In the genomic region with DNA sequence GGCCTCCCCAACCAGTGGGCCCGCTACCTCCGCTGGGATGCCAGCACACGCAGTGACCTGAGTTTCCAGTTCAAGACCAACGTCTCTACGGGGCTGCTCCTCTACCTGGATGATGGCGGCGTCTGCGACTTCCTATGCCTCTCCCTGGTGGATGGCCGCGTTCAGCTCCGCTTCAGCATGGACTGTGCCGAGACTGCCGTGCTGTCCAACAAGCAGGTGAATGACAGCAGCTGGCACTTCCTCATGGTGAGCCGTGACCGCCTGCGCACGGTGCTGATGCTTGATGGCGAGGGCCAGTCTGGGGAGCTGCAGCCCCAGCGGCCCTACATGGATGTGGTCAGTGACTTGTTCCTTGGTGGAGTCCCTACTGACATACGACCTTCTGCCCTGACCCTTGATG, we compare ENCODE assay signal across 29 cellular contexts.
"Had no signal": no experiment of that assay in that cellular context is flagged by ENCODE, and none has a peak within 500 bp of the region (broad histone marks: within the 10 kb centered on the region; RNA-seq: fewer than 3 reads in every experiment).

No MANE protein-coding gene starts in this region.

- H3K36me3 Mint-ChIP-seq: stimulated activated effector memory CD8-positive, alpha-beta T cell treated with anti-CD3 and anti-CD28 coated beads, Interleukin-12 subunit alpha, Interleukin-12 subunit beta, amount 100 ng/mL, for 72 hours; stimulated activated memory B cell treated with anti-CD40 and anti-IgM and Interleukin-4, amounts not matched to agents 10 μg/mL and 1 μg/mL and 100 μg/mL, for 72 hours; stimulated activated naive B cell treated with anti-CD40 and anti-IgM and Interleukin-4, amounts not matched to agents 10 μg/mL and 1 μg/mL and 100 μg/mL, for 72 hours; type B pancreatic cell had no signal

- H3K27me3 ChIP-seq: stomach, suprapubic skin, testis, thyroid gland, tibial artery, tibial nerve, transverse colon, upper lobe of left lung, upper lobe of right lung, uterus, vagina had no signal

- H3K4me1 ChIP-seq: suprapubic skin, testis, thyroid gland, tibial artery, tibial nerve, upper lobe of right lung, uterus, vagina had no signal

- H3K27ac ChIP-seq: stomach, suprapubic skin, testis, thoracic aorta, thyroid gland, tibial artery, tibial nerve, transverse colon, upper lobe of left lung, upper lobe of right lung, uterus, vagina had no signal

- H3K27me3 Mint-ChIP-seq: stimulated activated memory B cell treated with anti-CD40 and anti-IgM and Interleukin-4, amounts not matched to agents 10 μg/mL and 1 μg/mL and 100 μg/mL, for 72 hours; stimulated activated naive CD8-positive, alpha-beta T cell treated with anti-CD3 and anti-CD28 coated beads, Interleukin-15, amount 100 ng/mL, for 72 hours had no signal

- H3K4me3 ChIP-seq: stomach, suprapubic skin, testis, thoracic aorta, thyroid gland, tibial artery, tibial nerve, transverse colon, upper lobe of left lung, upper lobe of right lung, uterus, vagina had no signal

- H3K36me3 ChIP-seq: stomach, suprapubic skin, thoracic aorta, thyroid gland, tibial artery, tibial nerve, transverse colon, upper lobe of left lung, upper lobe of right lung, uterus, vagina had no signal

- FAIRE-seq: urothelium cell line had no signal

- H3K4me3 Mint-ChIP-seq: stimulated activated effector memory CD8-positive, alpha-beta T cell treated with anti-CD3 and anti-CD28 coated beads, Interleukin-12 subunit alpha, Interleukin-12 subunit beta, amount 100 ng/mL, for 72 hours; stimulated activated memory B cell treated with anti-CD40 and anti-IgM and Interleukin-4, amounts not matched to agents 10 μg/mL and 1 μg/mL and 100 μg/mL, for 72 hours; stimulated activated naive B cell treated with anti-CD40 and anti-IgM and Interleukin-4, amounts not matched to agents 10 μg/mL and 1 μg/mL and 100 μg/mL, for 72 hours; stimulated activated naive CD8-positive, alpha-beta T cell treated with anti-CD3 and anti-CD28 coated beads, Interleukin-15, amount 100 ng/mL, for 72 hours; stimulated activated naive CD8-positive, alpha-beta T cell treated with anti-CD3 and anti-CD28 coated beads, Interleukin-15, Interleukin-2, amounts not matched to agents 100 ng/mL and 50 ng/mL, for 24 hours; type B pancreatic cell had no signal

- H3K9me3 Mint-ChIP-seq: stimulated activated effector memory CD8-positive, alpha-beta T cell treated with anti-CD3 and anti-CD28 coated beads, Interleukin-12 subunit alpha, Interleukin-12 subunit beta, amount 100 ng/mL, for 72 hours; stimulated activated memory B cell treated with anti-CD40 and anti-IgM and Interleukin-4, amounts not matched to agents 10 μg/mL and 1 μg/mL and 100 μg/mL, for 72 hours; stimulated activated naive B cell treated with anti-CD40 and anti-IgM and Interleukin-4, amounts not matched to agents 10 μg/mL and 1 μg/mL and 100 μg/mL, for 72 hours; stimulated activated naive CD8-positive, alpha-beta T cell treated with anti-CD3 and anti-CD28 coated beads, Interleukin-15, amount 100 ng/mL, for 72 hours; stimulated activated naive CD8-positive, alpha-beta T cell treated with anti-CD3 and anti-CD28 coated beads, Interleukin-15, Interleukin-2, amounts not matched to agents 100 ng/mL and 50 ng/mL, for 24 hours; type B pancreatic cell had no signal

- DNase-seq: stimulated activated CD4-positive, alpha-beta T cell treated with anti-CD3 and anti-CD28 coated beads, Interleukin-2, amount 100 ng/mL, for 48 hours; stimulated activated CD4-positive, alpha-beta T cell treated with anti-CD3 and anti-CD28 coated beads, Interleukin-4, amount 100 ng/mL, for 1 hour; stimulated activated CD4-positive, alpha-beta T cell treated with anti-CD3 and anti-CD28 coated beads, Interleukin-4, amount 100 ng/mL, for 24 hours; stimulated activated CD4-positive, alpha-beta T cell treated with anti-CD3 and anti-CD28 coated beads, Interleukin-4, amount 100 ng/mL, for 4 hours; stimulated activated CD8-positive, alpha-beta memory T cell treated with anti-CD3 and anti-CD28 coated beads, Interleukin-4, amount 100 ng/mL, for 48 hours; stimulated activated naive B cell treated with anti-CD40 and anti-IgM and Interleukin-4, amounts not matched to agents 10 μg/mL and 1 μg/mL and 100 μg/mL, for 72 hours; stimulated activated naive CD4-positive, alpha-beta T cell; stimulated activated naive CD4-positive, alpha-beta T cell treated with Interleukin-2 at 50 U/mL for 16 hours; stimulated activated naive CD8-positive, alpha-beta T cell treated with anti-CD3 and anti-CD28 coated beads, Interleukin-15, amount 100 ng/mL, for 72 hours; stimulated activated naive CD8-positive, alpha-beta T cell treated with anti-CD3 and anti-CD28 coated beads, Interleukin-15, Interleukin-2, amounts not matched to agents 100 U/mL and 50 U/mL, for 24 hours; stomach; substantia nigra; testis; thyroid gland; tibial artery; transverse colon; trophoblast cell; upper lobe of right lung; uterus had no signal

- H3K4me1 Mint-ChIP-seq: stimulated activated effector memory CD8-positive, alpha-beta T cell treated with anti-CD3 and anti-CD28 coated beads, Interleukin-12 subunit alpha, Interleukin-12 subunit beta, amount 100 ng/mL, for 72 hours; stimulated activated memory B cell treated with anti-CD40 and anti-IgM and Interleukin-4, amounts not matched to agents 10 μg/mL and 1 μg/mL and 100 μg/mL, for 72 hours; stimulated activated naive B cell treated with anti-CD40 and anti-IgM and Interleukin-4, amounts not matched to agents 10 μg/mL and 1 μg/mL and 100 μg/mL, for 72 hours; stimulated activated naive CD8-positive, alpha-beta T cell treated with anti-CD3 and anti-CD28 coated beads, Interleukin-15, amount 100 ng/mL, for 72 hours had no signal

- ATAC-seq: stimulated activated effector memory CD8-positive, alpha-beta T cell treated with anti-CD3 and anti-CD28 coated beads, Interleukin-12 subunit alpha, Interleukin-12 subunit beta, amount 100 ng/mL, for 72 hours; stimulated activated memory B cell treated with anti-CD40 and anti-IgM and Interleukin-4, amounts not matched to agents 10 μg/mL and 1 μg/mL and 100 μg/mL, for 72 hours; stimulated activated naive B cell treated with anti-CD40 and anti-IgM and Interleukin-4, amounts not matched to agents 10 μg/mL and 1 μg/mL and 100 μg/mL, for 72 hours; stimulated activated naive CD8-positive, alpha-beta T cell treated with anti-CD3 and anti-CD28 coated beads, Interleukin-15, amount 100 ng/mL, for 72 hours; stimulated activated naive CD8-positive, alpha-beta T cell treated with anti-CD3 and anti-CD28 coated beads, Interleukin-15, Interleukin-2, amounts not matched to agents 100 U/mL and 50 U/mL, for 24 hours; upper lobe of right lung had no signal

- H3K9me3 ChIP-seq: stomach, suprapubic skin, testis, thoracic aorta, thyroid gland, tibial artery, tibial nerve, transverse colon, upper lobe of left lung, upper lobe of right lung, uterus, vagina had no signal
